ENCODE assay signal across 1 cellular context in the genomic region with DNA sequence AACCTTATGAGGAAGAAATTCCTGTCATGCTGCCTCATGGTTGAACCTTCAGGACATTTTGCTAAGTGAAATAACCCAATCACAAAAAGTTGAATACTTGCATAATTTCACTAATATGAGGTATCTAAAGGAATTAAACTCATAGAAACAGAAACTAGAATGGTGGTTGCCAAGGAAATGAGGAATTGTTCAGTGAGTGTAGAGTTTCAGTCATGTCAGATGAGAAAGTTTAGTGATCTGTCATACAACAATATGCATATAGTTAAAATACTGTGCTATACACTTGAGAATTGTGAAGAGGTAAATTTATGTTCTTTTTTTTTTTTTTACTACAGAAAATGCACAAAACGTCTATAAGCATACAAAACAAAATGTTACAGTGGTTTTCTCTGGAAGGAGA.
TF ChIP-seq lines count a peak whose summit lies in the region.

No MANE protein-coding gene starts in this region.

TF ChIP-seq in SK-N-SH treated with all-trans-retinoic acid at 6 μM for 48 hours, 23 proteins besides CTCF, POLR2A, EP300 and RAD21 (continued from another document):
- TF ChIP-seq, protein P1, sequence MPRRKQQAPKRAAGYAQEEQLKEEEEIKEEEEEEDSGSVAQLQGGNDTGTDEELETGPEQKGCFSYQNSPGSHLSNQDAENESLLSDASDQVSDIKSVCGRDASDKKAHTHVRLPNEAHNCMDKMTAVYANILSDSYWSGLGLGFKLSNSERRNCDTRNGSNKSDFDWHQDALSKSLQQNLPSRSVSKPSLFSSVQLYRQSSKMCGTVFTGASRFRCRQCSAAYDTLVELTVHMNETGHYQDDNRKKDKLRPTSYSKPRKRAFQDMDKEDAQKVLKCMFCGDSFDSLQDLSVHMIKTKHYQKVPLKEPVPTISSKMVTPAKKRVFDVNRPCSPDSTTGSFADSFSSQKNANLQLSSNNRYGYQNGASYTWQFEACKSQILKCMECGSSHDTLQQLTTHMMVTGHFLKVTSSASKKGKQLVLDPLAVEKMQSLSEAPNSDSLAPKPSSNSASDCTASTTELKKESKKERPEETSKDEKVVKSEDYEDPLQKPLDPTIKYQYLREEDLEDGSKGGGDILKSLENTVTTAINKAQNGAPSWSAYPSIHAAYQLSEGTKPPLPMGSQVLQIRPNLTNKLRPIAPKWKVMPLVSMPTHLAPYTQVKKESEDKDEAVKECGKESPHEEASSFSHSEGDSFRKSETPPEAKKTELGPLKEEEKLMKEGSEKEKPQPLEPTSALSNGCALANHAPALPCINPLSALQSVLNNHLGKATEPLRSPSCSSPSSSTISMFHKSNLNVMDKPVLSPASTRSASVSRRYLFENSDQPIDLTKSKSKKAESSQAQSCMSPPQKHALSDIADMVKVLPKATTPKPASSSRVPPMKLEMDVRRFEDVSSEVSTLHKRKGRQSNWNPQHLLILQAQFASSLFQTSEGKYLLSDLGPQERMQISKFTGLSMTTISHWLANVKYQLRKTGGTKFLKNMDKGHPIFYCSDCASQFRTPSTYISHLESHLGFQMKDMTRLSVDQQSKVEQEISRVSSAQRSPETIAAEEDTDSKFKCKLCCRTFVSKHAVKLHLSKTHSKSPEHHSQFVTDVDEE (CRISPR knock-in tag; IDR thresholded peaks at IDR 0.05), result no peak
- no peak for TF ChIP-seq PPARA (CRISPR knock-in tag; IDR thresholded peaks at IDR 0.05; ENCODE audit: borderline replicate concordance)
TF ChIP-seq in SK-N-SH treated with all-trans-retinoic acid at 6 μM for 48 hours: peak in this region for 0.
